In genomic region chr1:165755393-165756010, GRCh38 we compare ENCODE assay signal across 17 cellular contexts.
"Had no signal": no experiment of that assay in that cellular context is flagged by ENCODE, and none has a peak within 500 bp of the region (broad histone marks: within the 10 kb centered on the region; RNA-seq: fewer than 3 reads in every experiment).

No MANE protein-coding gene starts in this region.

- H3K4me1 ChIP-seq: stomach had no signal

- H3K27ac ChIP-seq: hepatocyte, ovary, stomach, thoracic aorta, VCaP had no signal

- H3K4me3 ChIP-seq: hepatocyte, ovary, stomach, thoracic aorta had no signal

- H3K36me3 ChIP-seq: ovary had no signal

- H2AFZ ChIP-seq: hepatocyte had no signal

- ATAC-seq: activated T-cell treated with anti-CD3 and anti-CD28 coated beads, Interleukin-2, amount 50 U/mL, for 4 hours; left ventricle myocardium superior had no signal

- H3K4me2 ChIP-seq: hepatocyte had no signal

- H3K9me3 Mint-ChIP-seq: activated T-cell treated with anti-CD3 and anti-CD28 coated beads, Interleukin-2, amount 50 U/mL, for 4 hours; brain; central memory CD8-positive, alpha-beta T cell had no signal

- H3K4me3 Mint-ChIP-seq: activated T-cell treated with anti-CD3 and anti-CD28 coated beads, Interleukin-2, amount 50 U/mL, for 4 hours; brain; central memory CD8-positive, alpha-beta T cell had no signal

- DNase-seq: activated naive CD4-positive, alpha-beta T cell; activated T-cell treated with anti-CD3 and anti-CD28 coated beads, Interleukin-2, amount 50 U/mL, for 4 hours; amniotic stem cell; erythroblast; kidney; left ventricle myocardium superior; mesenchymal stem cell; ovary; retina; stimulated activated CD4-positive, alpha-beta T cell treated with anti-CD3 and anti-CD28 coated beads, Interleukin-15, amount 100 ng/mL, for 24 hours; stimulated activated CD4-positive, alpha-beta T cell treated with anti-CD3 and anti-CD28 coated beads, Interleukin-4, amount 100 ng/mL, for 24 hours; stomach had no signal

- H3K27ac Mint-ChIP-seq: brain had no signal

- H3K27me3 ChIP-seq: hepatocyte, ovary, stomach had no signal

- H3K9me3 ChIP-seq: ovary, stomach, thoracic aorta had no signal

- H3K27me3 Mint-ChIP-seq: brain; central memory CD8-positive, alpha-beta T cell had no signal
